11 cellular contexts compared by ENCODE assay signal in genomic region chr1:10996100-10996499, GRCh38. TPM values are rescaled to one million over a fixed set of nuclear protein-coding genes. Genes with fewer than 3 reads are reported as not detected.
"Had no signal": no experiment of that assay in that cellular context is flagged by ENCODE, and none has a peak within 500 bp of the region (broad histone marks: within the 10 kb centered on the region; RNA-seq: fewer than 3 reads in every experiment).

No MANE protein-coding gene starts in this region.

- H3K27ac ChIP-seq: GM23248, HL-60 had no signal

- ATAC-seq: HCT116, HepG2 had no signal

- H3K27ac Mint-ChIP-seq: HFFc6, IgD-negative memory B cell had no signal

- H3K27me3 Mint-ChIP-seq: IgD-negative memory B cell had no signal

- H3K36me3 ChIP-seq: HAP-1 had no signal

- H3K4me3 Mint-ChIP-seq: HFFc6 had no signal

- H3K4me1 ChIP-seq: HAP-1 had no signal

- H3K4me3 ChIP-seq: GM23248, HAP-1 had no signal

- DNase-seq: GM23248, GOT3, H7, HFFc6 had no signal

RNA-seq across cellular contexts. Expression of gene MASP2, which starts 50.9 kb away (rescaled TPM):
- total RNA-seq: GM23248, H4, HT1080 had no signal
- polyA plus RNA-seq: IgD-negative memory B cell had no signal
